Comparison of ENCODE assay signal across 8 cellular contexts in genomic region chr1:6347641-6348487, GRCh38. TPM values are rescaled to one million over a fixed set of nuclear protein-coding genes. Genes with fewer than 3 reads are reported as not detected.
A peak's percentile ranks its signal among the peaks of the same experiment; 100 is the strongest.
DNase-seq lines count a peak whose midpoint lies in the region; ATAC-seq and TF ChIP-seq lines count a peak whose summit lies in the region.

No MANE protein-coding gene starts in this region.

- 71% methylated on average over 15 of the region's 15 CpGs for WGBS in hepatocyte (ENCODE audit: low lambda C conversion rate, missing lambda C conversion rate)

- no peaks in the 10 kb centered on the region for H4K20me1 ChIP-seq in hepatocyte (ENCODE audit: insufficient read depth, poor library complexity, severe bottlenecking)

- peaks cover 41% of the 10 kb centered on the region for H3K4me1 ChIP-seq in RWPE2 (ENCODE audit: insufficient read depth, poor library complexity, severe bottlenecking)
- H3K4me1 ChIP-seq in hepatocyte (ENCODE audit: insufficient read depth), result no peaks in the 10 kb centered on the region

- H3K36me3 ChIP-seq in RWPE2 (ENCODE audit: low read depth) (peaks cover 20% of the 10 kb centered on the region), hepatocyte (replicated peaks; ENCODE audit: insufficient read depth, low read depth) (no peaks in the 10 kb centered on the region)

- H2AFZ ChIP-seq in hepatocyte, result no peak overlapping the region

- H3K79me2 ChIP-seq in hepatocyte, result peaks cover 3% of the 10 kb centered on the region

- no peak overlapping the region for H3K4me2 ChIP-seq in hepatocyte

- no peak for ATAC-seq in RWPE2 (ENCODE audit: low read depth)
- ATAC-seq in HG03521 (IDR thresholded peaks at IDR 0.05; ENCODE audit: unreplicated experiment), result no peak

- H3K27ac ChIP-seq in RWPE2 (ENCODE audit: poor library complexity, severe bottlenecking) (peak overlapping the region; percentile 64), hepatocyte (no peak overlapping the region)

- H3K9me3 ChIP-seq in RWPE2 (ENCODE audit: severe bottlenecking), result no peaks in the 10 kb centered on the region
- H3K9me3 ChIP-seq in hepatocyte (ENCODE audit: low read depth), result no peaks in the 10 kb centered on the region

- no peaks in the 10 kb centered on the region for H3K27me3 ChIP-seq in RWPE2 (ENCODE audit: insufficient read depth, poor library complexity, severe bottlenecking)
- no peaks in the 10 kb centered on the region for H3K27me3 ChIP-seq in hepatocyte

- H3K9me2 ChIP-seq in hepatocyte (replicated peaks; ENCODE audit: insufficient read depth), result no peaks in the 10 kb centered on the region

- H3K4me3 ChIP-seq in RWPE2 (ENCODE audit: severe bottlenecking) (no peak overlapping the region), hepatocyte (no peak overlapping the region)

- DNase-seq in NOMO-1 treated with DMSO at 0.1 percent for 48 hours (lab: John Stamatoyannopoulos, UW; ENCODE audit: unreplicated experiment) (peak; percentile 10), NOMO-1 treated with dmso at 0.1 percent for 144 hours (lab: John Stamatoyannopoulos, UW; ENCODE audit: unreplicated experiment) (no peak), RWPE2 (ENCODE audit: low spot score) (peak; percentile 50), hepatocyte (ENCODE audit: low spot score) (peak; percentile 65), amniotic stem cell (lab: John Stamatoyannopoulos, UW) (no peak)
- peak; percentile 70 for DNase-seq in activated naive CD4-positive, alpha-beta T cell treated with anti-CD3 and anti-CD28 coated beads, Interleukin-2, amount 50 U/mL, for 16 hours
- peak; percentile 49 to 53 for DNase-seq in stimulated activated CD4-positive, alpha-beta T cell treated with anti-CD3 and anti-CD28 coated beads, Interleukin-2, amount 100 ng/mL, for 48 hours

- TF ChIP-seq CTCF in RWPE2 (IDR thresholded peaks at IDR 0.05; ENCODE audit: poor library complexity, severe bottlenecking), result peak; percentile 76
- peak; percentile 69 for TF ChIP-seq CTCF in hepatocyte (IDR thresholded peaks at IDR 0.05; ENCODE audit: poor library complexity)

RNA-seq across cellular contexts. Expression of gene ACOT7, which starts 45.7 kb away (rescaled TPM):
- 20.3 and 25.8 TPM in 2 replicates for total RNA-seq in hepatocyte
- 38.1 and 39.9 TPM in 2 replicates for polyA plus RNA-seq in hepatocyte

Comparison
In these comparisons a context has a peak if more than half of its experiments do, and no peak if none do; other contexts are left out.
1. DNase-seq: peak in NOMO-1 treated with DMSO at 0.1 percent for 48 hours (single experiment), RWPE2 (single experiment), activated naive CD4-positive, alpha-beta T cell treated with anti-CD3 and anti-CD28 coated beads, Interleukin-2, amount 50 U/mL, for 16 hours (single experiment), hepatocyte (single experiment) and stimulated activated CD4-positive, alpha-beta T cell treated with anti-CD3 and anti-CD28 coated beads, Interleukin-2, amount 100 ng/mL, for 48 hours (2 of 2); none in NOMO-1 treated with dmso at 0.1 percent for 144 hours (single experiment) and amniotic stem cell (single experiment).